ENCODE assay signal across 9 cellular contexts in genomic region chr18:44802508-44802907, GRCh38.
A peak's percentile ranks its signal among the peaks of the same experiment; 100 is the strongest.
DNase-seq lines count a peak whose midpoint lies in the region; ATAC-seq, FAIRE-seq and TF ChIP-seq lines count a peak whose summit lies in the region.
"Had no signal": no experiment of that assay in that cellular context is flagged by ENCODE, and none has a peak within 500 bp of the region (broad histone marks: within the 10 kb centered on the region; RNA-seq: fewer than 3 reads in every experiment).

No MANE protein-coding gene starts in this region.

- H3K4me3 ChIP-seq in adipocyte (ENCODE audit: low read length), result peak overlapping the region; percentile 37
- H3K4me3 ChIP-seq in right atrium auricular region, result no peak overlapping the region
- H3K4me3 ChIP-seq: MG63 had no signal

- in situ Hi-C loops in ACHN (cut with HindIII; ENCODE audit: low pct_ligation_motif_present, low pct_unique_long_range_greater_than_20kb, low sequenced_read_pairs), result no loop called here

- TF ChIP-seq CTCF in right atrium auricular region (IDR thresholded peaks at IDR 0.05), result no peak

- peaks cover 6% of the 10 kb centered on the region for H3K36me3 ChIP-seq in adipocyte (ENCODE audit: control insufficient read depth, insufficient read depth, low read length, severe bottlenecking)
- no peaks in the 10 kb centered on the region for H3K36me3 ChIP-seq in right atrium auricular region
- H3K36me3 ChIP-seq: MG63 had no signal

- DNase-seq in GM12892 (ENCODE audit: insufficient read length), result no peak
- DNase-seq in adipocyte (ENCODE audit: low read depth), result peak; percentile 18
- no peak for DNase-seq in right atrium auricular region (ENCODE audit: low spot score)
- DNase-seq in activated T-helper 1 cell treated with anti-CD3 and anti-CD28 coated beads, Interleukin-12 subunit alpha, Interleukin-12 subunit beta, Interleukin-2, Interleukin-4 antibody, amounts not matched to agents 30 ng/mL and 10 ng/mL and 1 ng/mL, durations not matched to agents 14 hours and 24 hours and 36 hours (ENCODE audit: low spot score), result no peak
- DNase-seq in RKO (ENCODE audit: low spot score), result no peak
- DNase-seq in ACHN, result no peak
- DNase-seq: MG63 had no signal

- intact Hi-C loops in activated T-helper 1 cell treated with anti-CD3 and anti-CD28 coated beads, Interleukin-12 subunit alpha, Interleukin-12 subunit beta, Interleukin-2, Interleukin-4 antibody, amounts not matched to agents 30 ng/mL and 10 ng/mL and 1 ng/mL, durations not matched to agents 14 hours and 24 hours and 36 hours (cut with micrococcal nuclease), result no loop called here

- peak; percentile 69 for FAIRE-seq in GM12892 (lab: Jason Lieb, UNC)

- H3K9me3 ChIP-seq in adipocyte (ENCODE audit: control insufficient read depth, low read length) (no peaks in the 10 kb centered on the region), right atrium auricular region (no peaks in the 10 kb centered on the region)
- H3K9me3 ChIP-seq: MG63 had no signal

- no peaks in the 10 kb centered on the region for H3K27me3 Mint-ChIP-seq in stimulated activated memory B cell treated with anti-CD40 and anti-IgM and Interleukin-4, amounts not matched to agents 10 μg/mL and 1 μg/mL and 100 μg/mL, for 72 hours
- H3K27me3 Mint-ChIP-seq in activated T-helper 1 cell treated with anti-CD3 and anti-CD28 coated beads, Interleukin-12 subunit alpha, Interleukin-12 subunit beta, Interleukin-2, Interleukin-4 antibody, amounts not matched to agents 30 ng/mL and 10 ng/mL and 1 ng/mL, durations not matched to agents 14 hours and 24 hours and 36 hours (ENCODE audit: insufficient read depth), result peaks cover 7% of the 10 kb centered on the region

- no peaks in the 10 kb centered on the region for H3K27me3 ChIP-seq in adipocyte (replicated peaks; ENCODE audit: control insufficient read depth, insufficient read depth, low read length)
- no peaks in the 10 kb centered on the region for H3K27me3 ChIP-seq in right atrium auricular region
- H3K27me3 ChIP-seq: MG63 had no signal

- H3K27ac Mint-ChIP-seq in stimulated activated memory B cell treated with anti-CD40 and anti-IgM and Interleukin-4, amounts not matched to agents 10 μg/mL and 1 μg/mL and 100 μg/mL, for 72 hours, result peak overlapping the region; percentile 95
- no peak overlapping the region for H3K27ac Mint-ChIP-seq in activated T-helper 1 cell treated with anti-CD3 and anti-CD28 coated beads, Interleukin-12 subunit alpha, Interleukin-12 subunit beta, Interleukin-2, Interleukin-4 antibody, amounts not matched to agents 30 ng/mL and 10 ng/mL and 1 ng/mL, durations not matched to agents 14 hours and 24 hours and 36 hours

- peak overlapping the region; percentile 79 for H3K9ac ChIP-seq in adipocyte (ENCODE audit: low read length)

- peaks cover 26% of the 10 kb centered on the region for H3K4me1 ChIP-seq in adipocyte (ENCODE audit: control insufficient read depth, insufficient read depth, low read length)
- peaks cover 0 to 24% of the 10 kb centered on the region in 2 donors for H3K4me1 ChIP-seq in right atrium auricular region

- peaks cover 3% of the 10 kb centered on the region for H3K9me3 Mint-ChIP-seq in stimulated activated memory B cell treated with anti-CD40 and anti-IgM and Interleukin-4, amounts not matched to agents 10 μg/mL and 1 μg/mL and 100 μg/mL, for 72 hours
- peaks cover 16% of the 10 kb centered on the region for H3K9me3 Mint-ChIP-seq in activated T-helper 1 cell treated with anti-CD3 and anti-CD28 coated beads, Interleukin-12 subunit alpha, Interleukin-12 subunit beta, Interleukin-2, Interleukin-4 antibody, amounts not matched to agents 30 ng/mL and 10 ng/mL and 1 ng/mL, durations not matched to agents 14 hours and 24 hours and 36 hours

- H3K4me3 Mint-ChIP-seq in stimulated activated memory B cell treated with anti-CD40 and anti-IgM and Interleukin-4, amounts not matched to agents 10 μg/mL and 1 μg/mL and 100 μg/mL, for 72 hours, result peak overlapping the region; percentile 44
- H3K4me3 Mint-ChIP-seq in activated T-helper 1 cell treated with anti-CD3 and anti-CD28 coated beads, Interleukin-12 subunit alpha, Interleukin-12 subunit beta, Interleukin-2, Interleukin-4 antibody, amounts not matched to agents 30 ng/mL and 10 ng/mL and 1 ng/mL, durations not matched to agents 14 hours and 24 hours and 36 hours, result no peak overlapping the region

- no peak for TF ChIP-seq POLR2A in GM12892 (IDR thresholded peaks at IDR 0.05; ENCODE audit: low read depth, low read length)

- peak overlapping the region; percentile 50 to 76 for H3K27ac ChIP-seq in right atrium auricular region

- H3K4me1 Mint-ChIP-seq in stimulated activated memory B cell treated with anti-CD40 and anti-IgM and Interleukin-4, amounts not matched to agents 10 μg/mL and 1 μg/mL and 100 μg/mL, for 72 hours, result peaks cover 99% of the 10 kb centered on the region
- peaks cover 96% of the 10 kb centered on the region for H3K4me1 Mint-ChIP-seq in activated T-helper 1 cell treated with anti-CD3 and anti-CD28 coated beads, Interleukin-12 subunit alpha, Interleukin-12 subunit beta, Interleukin-2, Interleukin-4 antibody, amounts not matched to agents 30 ng/mL and 10 ng/mL and 1 ng/mL, durations not matched to agents 14 hours and 24 hours and 36 hours (ENCODE audit: low read depth)

- H3K36me3 Mint-ChIP-seq in stimulated activated memory B cell treated with anti-CD40 and anti-IgM and Interleukin-4, amounts not matched to agents 10 μg/mL and 1 μg/mL and 100 μg/mL, for 72 hours, result peaks cover 78% of the 10 kb centered on the region
- H3K36me3 Mint-ChIP-seq in activated T-helper 1 cell treated with anti-CD3 and anti-CD28 coated beads, Interleukin-12 subunit alpha, Interleukin-12 subunit beta, Interleukin-2, Interleukin-4 antibody, amounts not matched to agents 30 ng/mL and 10 ng/mL and 1 ng/mL, durations not matched to agents 14 hours and 24 hours and 36 hours (ENCODE audit: low read depth), result peaks cover 47% of the 10 kb centered on the region

- no peak for ATAC-seq in stimulated activated memory B cell treated with anti-CD40 and anti-IgM and Interleukin-4, amounts not matched to agents 10 μg/mL and 1 μg/mL and 100 μg/mL, for 72 hours
- ATAC-seq in GM21390 (IDR thresholded peaks at IDR 0.05; ENCODE audit: unreplicated experiment), result no peak
